In the genomic region with DNA sequence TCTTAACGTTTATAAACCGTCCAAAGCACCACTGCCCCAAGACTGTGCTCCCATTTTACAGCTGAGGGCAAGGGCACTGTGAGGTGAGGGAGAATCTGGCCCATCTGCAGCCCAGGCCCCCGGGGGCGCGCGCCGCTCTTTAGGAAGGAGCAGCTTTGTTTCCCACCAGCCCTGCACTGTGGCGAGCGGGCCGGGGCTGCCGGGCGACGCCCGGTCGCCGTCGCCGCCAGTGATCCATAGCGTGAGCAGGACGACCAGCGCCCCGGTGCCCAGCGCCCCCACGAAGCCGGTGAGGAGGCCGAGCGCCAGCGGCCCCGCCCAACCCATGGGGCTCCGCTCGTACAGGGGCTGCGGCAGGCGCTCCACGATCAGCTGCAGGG, we compare ENCODE assay signal across 9 cellular contexts. TPM values are rescaled to one million over a fixed set of nuclear protein-coding genes. Genes with fewer than 3 reads are reported as not detected.
DNase-seq lines count a peak whose midpoint lies in the region; TF ChIP-seq lines count a peak whose summit lies in the region.
"Had no signal": no experiment of that assay in that cellular context is flagged by ENCODE, and none has a peak within 500 bp of the region (broad histone marks: within the 10 kb centered on the region; RNA-seq: fewer than 3 reads in every experiment).

No MANE protein-coding gene starts in this region.

- H3K27ac Mint-ChIP-seq in CD14-positive monocyte (peak overlapping the region in 1 of 7 donors; percentile 25), glutamatergic neuron (ENCODE audit: unreplicated experiment) (peak overlapping the region; percentile 81), progenitor cell of endocrine pancreas (no peak overlapping the region)

- peaks cover 12% of the 10 kb centered on the region for H3K4me1 ChIP-seq in SJSA1 (replicated peaks)

- no peaks in the 10 kb centered on the region for H3K36me3 ChIP-seq in SJSA1

- intact Hi-C loops in CD14-positive monocyte (cut with micrococcal nuclease), result loop anchor here (5.0 to 10.0 kb wide), 2 partner anchors 58 to 389 kb away; partner anchors contain the start of gene SLC4A8 (in 1 of the 2)

- H3K36me3 Mint-ChIP-seq in CD14-positive monocyte (peaks cover 0 to 12% of the 10 kb centered on the region in 2 donors), glutamatergic neuron (ENCODE audit: unreplicated experiment) (no peaks in the 10 kb centered on the region), progenitor cell of endocrine pancreas (ENCODE audit: insufficient read depth) (no peaks in the 10 kb centered on the region)

- H3K27me3 Mint-ChIP-seq in CD14-positive monocyte (ENCODE audit: low read depth in 3 of 3) (peaks cover 10 to 33% (median 25%) of the 10 kb centered on the region in 3 donors), glutamatergic neuron (ENCODE audit: unreplicated experiment) (peaks cover 26% of the 10 kb centered on the region), progenitor cell of endocrine pancreas (peaks cover 16% of the 10 kb centered on the region)

- H3K9me3 ChIP-seq in SJSA1 (replicated peaks), result 0 out of 2 replicates have a peak, but pooled peaks cover 3% of the 10 kb centered on the region

- no peak for TF ChIP-seq CTCF in CD14-positive monocyte (IDR thresholded peaks at IDR 0.05)
- TF ChIP-seq CTCF in glutamatergic neuron (IDR thresholded peaks at IDR 0.05; ENCODE audit: partially characterized antibody, unreplicated experiment), result no peak
- no peak for TF ChIP-seq CTCF in progenitor cell of endocrine pancreas (IDR thresholded peaks at IDR 0.05; ENCODE audit: unreplicated experiment)

- no peak for DNase-seq in CD14-positive monocyte (ENCODE audit: low spot score)
- no peak for DNase-seq in SJSA1 (ENCODE audit: low read depth in 1 of 2, low spot score in 2 of 2)
- DNase-seq in glutamatergic neuron, result no peak
- no peak for DNase-seq in progenitor cell of endocrine pancreas (ENCODE audit: low spot score, unreplicated experiment)
- no peak for DNase-seq in activated CD4-positive, CD25-positive, alpha-beta regulatory T cell treated with anti-CD3 and anti-CD28 coated beads, Interleukin-2, amount 50 U/mL, for 72 hours
- DNase-seq in activated effector memory CD4-positive, alpha-beta T cell treated with anti-CD3 and anti-CD28 coated beads, Interleukin-2, amount 50 U/mL, for 16 hours, result no peak
- DNase-seq in A172 (ENCODE audit: low spot score), result no peak
- no peak for DNase-seq in HuH-7 (ENCODE audit: low spot score)
- DNase-seq: NCI-H2081 treated with DMSO at 0.1 percent for 48 hours had no signal

- H3K4me3 ChIP-seq in SJSA1, result peak overlapping the region; percentile 41

- H3K4me1 Mint-ChIP-seq in CD14-positive monocyte (peaks cover 30% of the 10 kb centered on the region), glutamatergic neuron (ENCODE audit: low read depth, unreplicated experiment) (peaks cover 25% of the 10 kb centered on the region), progenitor cell of endocrine pancreas (ENCODE audit: low read depth) (peaks cover 8% of the 10 kb centered on the region)

- peaks cover 3% of the 10 kb centered on the region; the same call in 1 of the 2 replicates for H3K27me3 ChIP-seq in SJSA1 (replicated peaks)

- H3K4me3 Mint-ChIP-seq in CD14-positive monocyte, result peak overlapping the region; percentile 59 to 72
- H3K4me3 Mint-ChIP-seq in glutamatergic neuron (ENCODE audit: unreplicated experiment), result peak overlapping the region; percentile 69
- peak overlapping the region; percentile 21 for H3K4me3 Mint-ChIP-seq in progenitor cell of endocrine pancreas (ENCODE audit: low read depth)

- peaks cover 0 to 5% (median 0%) of the 10 kb centered on the region in 7 donors for H3K9me3 Mint-ChIP-seq in CD14-positive monocyte
- H3K9me3 Mint-ChIP-seq in glutamatergic neuron (ENCODE audit: unreplicated experiment), result peaks cover 37% of the 10 kb centered on the region
- no peaks in the 10 kb centered on the region for H3K9me3 Mint-ChIP-seq in progenitor cell of endocrine pancreas (ENCODE audit: low read depth)

- H3K27ac ChIP-seq in SJSA1, result no peak overlapping the region

RNA-seq across cellular contexts. Expression of gene FIGNL2, which starts 34.6 kb away (rescaled TPM):
- under 1 TPM in 1 of 2 donors, not detected in 1; 0.06 TPM for polyA plus RNA-seq in CD14-positive monocyte
- total RNA-seq in SJSA1 (2014; rRNA removed; shearing (Covaris generic)), result not detected in 2 replicates
- 107 TPM for total RNA-seq in glutamatergic neuron (ENCODE audit: unreplicated experiment)
- total RNA-seq in progenitor cell of endocrine pancreas, result 44.5 and 46.7 TPM in 2 replicates
- total RNA-seq in A172 (2014; rRNA removed; shearing (Covaris generic)), result 0.26 and 0.29 TPM in 2 replicates

Comparison
In these comparisons a context has a peak if more than half of its experiments do, and no peak if none do; other contexts are left out.
1. RNA of gene FIGNL2, which starts 34.6 kb away (total RNA-seq): 107 TPM in glutamatergic neuron (single experiment) and 44.5 to 46.7 TPM in progenitor cell of endocrine pancreas; 0.26 to 0.29 TPM in A172 and not detected in SJSA1; every median in the first group is over 10 times any median in the second.
2. Peak in every context shown above with its lines, with median percentiles within 50 percentile points of each other: H3K4me3 Mint-ChIP-seq.